ENCODE assay signal across 8 cellular contexts in the genomic region with DNA sequence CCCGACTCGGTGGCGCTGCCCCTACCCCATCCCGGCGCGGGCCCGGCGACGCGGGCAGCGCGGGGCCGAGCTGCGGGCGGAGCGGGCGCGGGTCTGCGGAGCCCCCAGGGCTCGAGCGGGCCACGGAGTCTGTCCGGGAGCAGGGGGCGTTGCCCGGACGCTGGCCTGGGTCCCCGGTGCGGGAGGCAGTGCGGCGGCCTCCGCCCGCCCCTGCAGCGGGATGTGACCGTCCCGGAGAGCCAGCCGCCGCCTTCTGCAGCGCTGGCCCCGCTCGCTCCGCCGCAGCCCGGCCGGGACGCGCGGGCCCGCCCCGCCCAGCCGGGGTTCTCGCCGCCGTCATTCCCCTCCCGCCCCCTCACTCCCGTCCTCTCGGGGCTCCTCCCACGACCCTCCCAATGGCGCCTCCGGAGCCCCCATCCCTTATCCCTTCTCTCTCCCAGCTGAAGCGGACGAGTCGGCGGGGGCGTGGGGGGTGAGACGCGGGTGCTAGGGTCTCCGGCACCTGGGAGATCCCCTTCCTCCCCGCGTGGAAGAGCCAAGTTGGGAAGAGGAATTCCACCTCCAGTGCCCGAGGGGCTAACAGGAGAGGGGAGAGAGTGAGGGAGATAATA. TPM values are rescaled to one million over a fixed set of nuclear protein-coding genes. Genes with fewer than 3 reads are reported as not detected.
DNase-seq lines count a peak whose midpoint lies in the region; ATAC-seq and TF ChIP-seq lines count a peak whose summit lies in the region.

A gene with protein sequence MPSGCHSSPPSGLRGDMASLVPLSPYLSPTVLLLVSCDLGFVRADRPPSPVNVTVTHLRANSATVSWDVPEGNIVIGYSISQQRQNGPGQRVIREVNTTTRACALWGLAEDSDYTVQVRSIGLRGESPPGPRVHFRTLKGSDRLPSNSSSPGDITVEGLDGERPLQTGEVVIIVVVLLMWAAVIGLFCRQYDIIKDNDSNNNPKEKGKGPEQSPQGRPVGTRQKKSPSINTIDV (minus strand): TSS at position 257 of the 611 bp plus-strand sequence. CDS start 521 bp downstream, outside the sequence.

- DNase-seq in NCI-H510A (lab: John Stamatoyannopoulos, UW), result peak; percentile 13
- DNase-seq in NCI-H510A treated with DMSO at 0.1 percent for 48 hours (lab: John Stamatoyannopoulos, UW), result no peak
- DNase-seq in activated CD4-positive, alpha-beta memory T cell treated with anti-CD3 and anti-CD28 coated beads, Interleukin-2, amount 10 ng/mL, durations not matched to agents 7 days and 5 days, result peak; percentile 25
- no peak for DNase-seq in esophagus squamous epithelium (lab: John Stamatoyannopoulos, UW)
- DNase-seq in naive B cell, result no peak
- DNase-seq in HT-29 (ENCODE audit: low spot score), result no peak

- POLR2A ChIA-PET in activated CD4-positive, alpha-beta memory T cell treated with anti-CD3 and anti-CD28 coated beads, Interleukin-2, amount 10 ng/mL, durations not matched to agents 7 days and 5 days (lab: Charles Lee), result no interaction called here

- CTCF ChIA-PET in activated CD4-positive, alpha-beta memory T cell treated with anti-CD3 and anti-CD28 coated beads, Interleukin-2, amount 10 ng/mL, durations not matched to agents 7 days and 5 days (lab: Charles Lee), result no interaction called here

- no peak for TF ChIP-seq CTCF in esophagus squamous epithelium (IDR thresholded peaks at IDR 0.05)

- H3K4me3 Mint-ChIP-seq in activated CD4-positive, alpha-beta memory T cell treated with anti-CD3 and anti-CD28 coated beads, Interleukin-2, amount 10 ng/mL, durations not matched to agents 7 days and 5 days, result peak within 1 kb of the TSS; percentile 59
- H3K4me3 Mint-ChIP-seq in naive B cell, result peak within 1 kb of the TSS; percentile 72 to 94 (median 86)

- no peak for TF ChIP-seq POLR2A in esophagus squamous epithelium (IDR thresholded peaks at IDR 0.05)

- peaks cover 0 to 43% (median 0%) of the 10 kb centered on the region in 4 donors for H3K27me3 ChIP-seq in esophagus squamous epithelium

- H3K27ac ChIP-seq in esophagus squamous epithelium, result peak within 1 kb of the TSS; percentile 53 to 76 (median 63)

- no peaks in the 10 kb centered on the region for H3K9me3 Mint-ChIP-seq in activated CD4-positive, alpha-beta memory T cell treated with anti-CD3 and anti-CD28 coated beads, Interleukin-2, amount 10 ng/mL, durations not matched to agents 7 days and 5 days
- peaks cover 0 to 1% (median 0%) of the 10 kb centered on the region in 7 donors for H3K9me3 Mint-ChIP-seq in naive B cell

- ATAC-seq in naive B cell (ENCODE audit: low read depth in 2 of 2), result peak; percentile 75 to 76
- ATAC-seq in HG03196 (IDR thresholded peaks at IDR 0.05; ENCODE audit: unreplicated experiment), result no peak
- no peak for ATAC-seq in GM19463 (IDR thresholded peaks at IDR 0.05; ENCODE audit: unreplicated experiment)

- H3K27ac Mint-ChIP-seq in activated CD4-positive, alpha-beta memory T cell treated with anti-CD3 and anti-CD28 coated beads, Interleukin-2, amount 10 ng/mL, durations not matched to agents 7 days and 5 days, result no peak within 1 kb of the TSS
- peak within 1 kb of the TSS in 2 of 6 donors; percentile 28 to 72 for H3K27ac Mint-ChIP-seq in naive B cell

- no peaks in the 10 kb centered on the region for H3K36me3 ChIP-seq in esophagus squamous epithelium

- H3K9me3 ChIP-seq in esophagus squamous epithelium, result no peaks in the 10 kb centered on the region

- H3K4me1 Mint-ChIP-seq in activated CD4-positive, alpha-beta memory T cell treated with anti-CD3 and anti-CD28 coated beads, Interleukin-2, amount 10 ng/mL, durations not matched to agents 7 days and 5 days, result peaks cover 24% of the 10 kb centered on the region
- H3K4me1 Mint-ChIP-seq in naive B cell, result peaks cover 16 to 21% (median 16%) of the 10 kb centered on the region in 3 donors

- H3K27me3 Mint-ChIP-seq in activated CD4-positive, alpha-beta memory T cell treated with anti-CD3 and anti-CD28 coated beads, Interleukin-2, amount 10 ng/mL, durations not matched to agents 7 days and 5 days, result peaks cover 53% of the 10 kb centered on the region
- peaks cover 52 to 72% (median 67%) of the 10 kb centered on the region in 3 donors for H3K27me3 Mint-ChIP-seq in naive B cell

- no peaks in the 10 kb centered on the region for H3K36me3 Mint-ChIP-seq in activated CD4-positive, alpha-beta memory T cell treated with anti-CD3 and anti-CD28 coated beads, Interleukin-2, amount 10 ng/mL, durations not matched to agents 7 days and 5 days (ENCODE audit: low read depth)
- peaks cover 0 to 7% of the 10 kb centered on the region in 2 donors for H3K36me3 Mint-ChIP-seq in naive B cell

- H3K4me1 ChIP-seq in esophagus squamous epithelium, result peaks cover 4 to 41% (median 4%) of the 10 kb centered on the region in 3 donors

- intact Hi-C loops in esophagus squamous epithelium (cut with DNase I), result no loop called here

- 1 to 2% methylated on average over 4 to 24 of the region's 70 CpGs for WGBS in esophagus squamous epithelium, 2 donors

- peak within 1 kb of the TSS; percentile 53 to 84 (median 62) for H3K4me3 ChIP-seq in esophagus squamous epithelium

RNA-seq across cellular contexts. Expression of the gene that starts here (rescaled TPM):
- not detected for total RNA-seq in activated CD4-positive, alpha-beta memory T cell treated with anti-CD3 and anti-CD28 coated beads, Interleukin-2, amount 10 ng/mL, durations not matched to agents 7 days and 5 days
- total RNA-seq in esophagus squamous epithelium, result 10 to 100 TPM in 2 of 4 donors, 1 to 10 TPM in 2; 4.6 to 28.2 (median 11.3) TPM
- under 1 TPM in 3 of 6 donors, not detected in 3; 0.17 to 0.65 (median 0.33) TPM for polyA plus RNA-seq in naive B cell (ENCODE audit: low read depth in 6 of 6)
- total RNA-seq in HT-29 (2014; rRNA removed; shearing (Covaris generic)), result 0.26 TPM in 1 of 2 replicates, not detected in the other

Comparison
In these comparisons a context has a peak if more than half of its experiments do, and no peak if none do; other contexts are left out.
1. Peak in DNase-seq in activated CD4-positive, alpha-beta memory T cell treated with anti-CD3 and anti-CD28 coated beads, Interleukin-2, amount 10 ng/mL, durations not matched to agents 7 days and 5 days; RNA of the gene not detected or under 1 TPM.
2. Peak in ATAC-seq in naive B cell; RNA of the gene not detected or under 1 TPM.